Comparison of ENCODE assay signal across 1 cellular context in genomic region chr14:39174560-39175444, GRCh38.
A peak's percentile ranks its signal among the peaks of the same experiment; 100 is the strongest.
TF ChIP-seq lines count a peak whose summit lies in the region.

TSS of gene PNN (plus strand) at chr14:39175254. CDS start at chr14:39175280, 26 bp downstream.

TF ChIP-seq in HepG2, 621 proteins besides CTCF, POLR2A, EP300 and RAD21 (continued from another document and continues in another):
- TF ChIP-seq RERE (CRISPR knock-in tag; IDR thresholded peaks at IDR 0.05; ENCODE audit: low read depth) (peak; percentile 63), NFAT5 (CRISPR knock-in tag; IDR thresholded peaks at IDR 0.05) (peak; percentile 98), KDM2A (CRISPR knock-in tag; IDR thresholded peaks at IDR 0.05; ENCODE audit: borderline replicate concordance, low read depth) (peak; percentile 98), CAMTA2 (CRISPR knock-in tag; IDR thresholded peaks at IDR 0.05; ENCODE audit: borderline replicate concordance) (peak; percentile 98; the same call in 1 of the 2 replicates), HCFC1 (IDR thresholded peaks at IDR 0.05; ENCODE audit: low read depth, low read length) (peak; percentile 70), KDM6A (CRISPR knock-in tag; IDR thresholded peaks at IDR 0.05; ENCODE audit: low read depth) (no peak), ZNF75D (CRISPR knock-in tag; IDR thresholded peaks at IDR 0.05; ENCODE audit: borderline replicate concordance) (peak; percentile 96; the same call in 1 of the 2 replicates), ZNF441 (CRISPR knock-in tag; IDR thresholded peaks at IDR 0.05; ENCODE audit: borderline replicate concordance) (peak; percentile 90), AKNA (CRISPR knock-in tag; IDR thresholded peaks at IDR 0.05; ENCODE audit: borderline replicate concordance) (peak; percentile 84; the same call in 1 of the 2 replicates), KDM5B (CRISPR knock-in tag; IDR thresholded peaks at IDR 0.05; ENCODE audit: borderline replicate concordance) (no peak; the same call in 1 of the 2 replicates), ZNF235 (CRISPR knock-in tag; IDR thresholded peaks at IDR 0.05; ENCODE audit: borderline replicate concordance) (peak; percentile 99), POGZ (CRISPR knock-in tag; IDR thresholded peaks at IDR 0.05) (peak; percentile 98), PLRG1 (conservative IDR thresholded peaks at IDR 0.05) (no peak), MATR3 (CRISPR knock-in tag; IDR thresholded peaks at IDR 0.05) (no peak; the same call in 1 of the 2 replicates), SATB2 (CRISPR knock-in tag; IDR thresholded peaks at IDR 0.05) (peak; percentile 93), ZFY (CRISPR knock-in tag; IDR thresholded peaks at IDR 0.05) (peak; percentile 100), KDM3A (CRISPR knock-in tag; IDR thresholded peaks at IDR 0.05; ENCODE audit: low read depth) (peak; percentile 87; the same call in 1 of the 2 replicates), CCDC6 (CRISPR knock-in tag; IDR thresholded peaks at IDR 0.05) (no peak), KLF6 (CRISPR knock-in tag; IDR thresholded peaks at IDR 0.05) (peak; percentile 99), CBX2 (IDR thresholded peaks at IDR 0.05; ENCODE audit: low read depth, low read length) (0 out of 2 replicates have a peak, but pooled peaks have one; percentile 46), CBX2 (CRISPR knock-in tag; IDR thresholded peaks at IDR 0.05; ENCODE audit: low read depth) (peak; percentile 43; the same call in 1 of the 2 replicates)
- TF ChIP-seq, protein P1, sequence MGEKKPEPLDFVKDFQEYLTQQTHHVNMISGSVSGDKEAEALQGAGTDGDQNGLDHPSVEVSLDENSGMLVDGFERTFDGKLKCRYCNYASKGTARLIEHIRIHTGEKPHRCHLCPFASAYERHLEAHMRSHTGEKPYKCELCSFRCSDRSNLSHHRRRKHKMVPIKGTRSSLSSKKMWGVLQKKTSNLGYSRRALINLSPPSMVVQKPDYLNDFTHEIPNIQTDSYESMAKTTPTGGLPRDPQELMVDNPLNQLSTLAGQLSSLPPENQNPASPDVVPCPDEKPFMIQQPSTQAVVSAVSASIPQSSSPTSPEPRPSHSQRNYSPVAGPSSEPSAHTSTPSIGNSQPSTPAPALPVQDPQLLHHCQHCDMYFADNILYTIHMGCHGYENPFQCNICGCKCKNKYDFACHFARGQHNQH (CRISPR knock-in tag; IDR thresholded peaks at IDR 0.05), result peak; percentile 87
- TF ChIP-seq, protein P2, sequence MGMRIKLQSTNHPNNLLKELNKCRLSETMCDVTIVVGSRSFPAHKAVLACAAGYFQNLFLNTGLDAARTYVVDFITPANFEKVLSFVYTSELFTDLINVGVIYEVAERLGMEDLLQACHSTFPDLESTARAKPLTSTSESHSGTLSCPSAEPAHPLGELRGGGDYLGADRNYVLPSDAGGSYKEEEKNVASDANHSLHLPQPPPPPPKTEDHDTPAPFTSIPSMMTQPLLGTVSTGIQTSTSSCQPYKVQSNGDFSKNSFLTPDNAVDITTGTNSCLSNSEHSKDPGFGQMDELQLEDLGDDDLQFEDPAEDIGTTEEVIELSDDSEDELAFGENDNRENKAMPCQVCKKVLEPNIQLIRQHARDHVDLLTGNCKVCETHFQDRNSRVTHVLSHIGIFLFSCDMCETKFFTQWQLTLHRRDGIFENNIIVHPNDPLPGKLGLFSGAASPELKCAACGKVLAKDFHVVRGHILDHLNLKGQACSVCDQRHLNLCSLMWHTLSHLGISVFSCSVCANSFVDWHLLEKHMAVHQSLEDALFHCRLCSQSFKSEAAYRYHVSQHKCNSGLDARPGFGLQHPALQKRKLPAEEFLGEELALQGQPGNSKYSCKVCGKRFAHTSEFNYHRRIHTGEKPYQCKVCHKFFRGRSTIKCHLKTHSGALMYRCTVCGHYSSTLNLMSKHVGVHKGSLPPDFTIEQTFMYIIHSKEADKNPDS (CRISPR knock-in tag; IDR thresholded peaks at IDR 0.05), result no peak
- TF ChIP-seq, protein P3, sequence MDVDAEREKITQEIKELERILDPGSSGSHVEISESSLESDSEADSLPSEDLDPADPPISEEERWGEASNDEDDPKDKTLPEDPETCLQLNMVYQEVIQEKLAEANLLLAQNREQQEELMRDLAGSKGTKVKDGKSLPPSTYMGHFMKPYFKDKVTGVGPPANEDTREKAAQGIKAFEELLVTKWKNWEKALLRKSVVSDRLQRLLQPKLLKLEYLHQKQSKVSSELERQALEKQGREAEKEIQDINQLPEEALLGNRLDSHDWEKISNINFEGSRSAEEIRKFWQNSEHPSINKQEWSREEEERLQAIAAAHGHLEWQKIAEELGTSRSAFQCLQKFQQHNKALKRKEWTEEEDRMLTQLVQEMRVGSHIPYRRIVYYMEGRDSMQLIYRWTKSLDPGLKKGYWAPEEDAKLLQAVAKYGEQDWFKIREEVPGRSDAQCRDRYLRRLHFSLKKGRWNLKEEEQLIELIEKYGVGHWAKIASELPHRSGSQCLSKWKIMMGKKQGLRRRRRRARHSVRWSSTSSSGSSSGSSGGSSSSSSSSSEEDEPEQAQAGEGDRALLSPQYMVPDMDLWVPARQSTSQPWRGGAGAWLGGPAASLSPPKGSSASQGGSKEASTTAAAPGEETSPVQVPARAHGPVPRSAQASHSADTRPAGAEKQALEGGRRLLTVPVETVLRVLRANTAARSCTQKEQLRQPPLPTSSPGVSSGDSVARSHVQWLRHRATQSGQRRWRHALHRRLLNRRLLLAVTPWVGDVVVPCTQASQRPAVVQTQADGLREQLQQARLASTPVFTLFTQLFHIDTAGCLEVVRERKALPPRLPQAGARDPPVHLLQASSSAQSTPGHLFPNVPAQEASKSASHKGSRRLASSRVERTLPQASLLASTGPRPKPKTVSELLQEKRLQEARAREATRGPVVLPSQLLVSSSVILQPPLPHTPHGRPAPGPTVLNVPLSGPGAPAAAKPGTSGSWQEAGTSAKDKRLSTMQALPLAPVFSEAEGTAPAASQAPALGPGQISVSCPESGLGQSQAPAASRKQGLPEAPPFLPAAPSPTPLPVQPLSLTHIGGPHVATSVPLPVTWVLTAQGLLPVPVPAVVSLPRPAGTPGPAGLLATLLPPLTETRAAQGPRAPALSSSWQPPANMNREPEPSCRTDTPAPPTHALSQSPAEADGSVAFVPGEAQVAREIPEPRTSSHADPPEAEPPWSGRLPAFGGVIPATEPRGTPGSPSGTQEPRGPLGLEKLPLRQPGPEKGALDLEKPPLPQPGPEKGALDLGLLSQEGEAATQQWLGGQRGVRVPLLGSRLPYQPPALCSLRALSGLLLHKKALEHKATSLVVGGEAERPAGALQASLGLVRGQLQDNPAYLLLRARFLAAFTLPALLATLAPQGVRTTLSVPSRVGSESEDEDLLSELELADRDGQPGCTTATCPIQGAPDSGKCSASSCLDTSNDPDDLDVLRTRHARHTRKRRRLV (CRISPR knock-in tag; IDR thresholded peaks at IDR 0.05), result peak; percentile 89
- TF ChIP-seq, protein P4, sequence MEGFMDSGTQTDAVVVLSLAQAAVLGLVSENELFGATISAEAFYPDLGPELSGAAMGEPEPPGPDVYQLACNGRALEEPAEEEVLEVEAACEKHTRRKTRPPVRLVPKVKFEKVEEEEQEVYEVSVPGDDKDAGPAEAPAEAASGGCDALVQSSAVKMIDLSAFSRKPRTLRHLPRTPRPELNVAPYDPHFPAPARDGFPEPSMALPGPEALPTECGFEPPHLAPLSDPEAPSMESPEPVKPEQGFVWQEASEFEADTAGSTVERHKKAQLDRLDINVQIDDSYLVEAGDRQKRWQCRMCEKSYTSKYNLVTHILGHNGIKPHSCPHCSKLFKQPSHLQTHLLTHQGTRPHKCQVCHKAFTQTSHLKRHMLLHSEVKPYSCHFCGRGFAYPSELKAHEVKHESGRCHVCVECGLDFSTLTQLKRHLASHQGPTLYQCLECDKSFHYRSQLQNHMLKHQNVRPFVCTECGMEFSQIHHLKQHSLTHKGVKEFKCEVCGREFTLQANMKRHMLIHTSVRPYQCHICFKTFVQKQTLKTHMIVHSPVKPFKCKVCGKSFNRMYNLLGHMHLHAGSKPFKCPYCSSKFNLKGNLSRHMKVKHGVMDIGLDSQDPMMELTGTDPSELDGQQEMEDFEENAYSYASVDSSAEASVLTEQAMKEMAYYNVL (CRISPR knock-in tag; IDR thresholded peaks at IDR 0.05; ENCODE audit: borderline replicate concordance), result peak; percentile 97
